ENCODE assay signal across 8 cellular contexts in genomic region chr15:66369773-66370651, GRCh38. TPM values are rescaled to one million over a fixed set of nuclear protein-coding genes. Genes with fewer than 3 reads are reported as not detected.
DNase-seq lines count a peak whose midpoint lies in the region; ATAC-seq and TF ChIP-seq lines count a peak whose summit lies in the region.

No MANE protein-coding gene starts in this region.

- no peaks in the 10 kb centered on the region for H3K27me3 Mint-ChIP-seq in T-helper 17 cell
- no peaks in the 10 kb centered on the region for H3K27me3 Mint-ChIP-seq in neural crest cell (ENCODE audit: low read depth)

- H3K9me3 ChIP-seq in HEK293 (ENCODE audit: control insufficient read depth, insufficient read depth, low read depth, low read length) (no peaks in the 10 kb centered on the region), T-helper 17 cell (ENCODE audit: control insufficient read depth, low read length, poor library complexity, severe bottlenecking) (no peaks in the 10 kb centered on the region)

- peak overlapping the region; percentile 32; the same call in 1 of the 2 replicates for H3K27ac ChIP-seq in HEK293 (ENCODE audit: extremely low read depth, low read depth, low read length)

- H3K36me3 ChIP-seq in HEK293 (ENCODE audit: control insufficient read depth in 2 of 2, insufficient read depth in 1 of 2, low read length in 2 of 2): no peaks in the 10 kb centered on the region

- H3K36me3 Mint-ChIP-seq in T-helper 17 cell (ENCODE audit: low read depth): no peaks in the 10 kb centered on the region
- H3K36me3 Mint-ChIP-seq in neural crest cell (ENCODE audit: low read depth): no peaks in the 10 kb centered on the region

- peaks cover 9% of the 10 kb centered on the region for H3K4me1 Mint-ChIP-seq in T-helper 17 cell
- peaks cover 8% of the 10 kb centered on the region for H3K4me1 Mint-ChIP-seq in neural crest cell

- peaks cover 2% of the 10 kb centered on the region for H3K9me3 Mint-ChIP-seq in neural crest cell

- peak overlapping the region; percentile 92 for H3K27ac Mint-ChIP-seq in T-helper 17 cell
- peak overlapping the region; percentile 94 for H3K27ac Mint-ChIP-seq in neural crest cell (ENCODE audit: unreplicated experiment)

- CTCF ChIA-PET in HEK293 (lab: Yijun Ruan, JAX): interaction anchor here (1.0 to 1.9 kb wide), 2 partner anchors 18 to 128 kb away, joined by 3 to 8 read pairs; partner anchors contain the start of gene SNAPC5

- H3K4me3 Mint-ChIP-seq in T-helper 17 cell: peak overlapping the region; percentile 79
- no peak overlapping the region for H3K4me3 Mint-ChIP-seq in neural crest cell

- POLR2A ChIA-PET in HEK293 (lab: Yijun Ruan, JAX): interaction anchor here (0.6 to 1.3 kb wide), 3 partner anchors 16 to 493 kb away, joined by 3 to 5 read pairs (median 4); partner anchors contain the start of gene MAP2K1

- no peak overlapping the region for H3K4me3 ChIP-seq in HEK293 (ENCODE audit: low read depth, low read length)
- peak overlapping the region; percentile 33 for H3K4me3 ChIP-seq in epithelial cell of proximal tubule (ENCODE audit: low read depth, low read length)

- DNase-seq in CD1c-positive myeloid dendritic cell (ENCODE audit: extremely low spot score) (peak; percentile 34), T-helper 17 cell (no peak), epithelial cell of proximal tubule (ENCODE audit: low read depth) (no peak), neural crest cell (ENCODE audit: low read depth, low spot score) (no peak), anterior cingulate cortex (lab: John Stamatoyannopoulos, UW) (no peak), hippocampal formation (lab: John Stamatoyannopoulos, UW) (no peak), NCI-H774 (lab: John Stamatoyannopoulos, UW) (no peak)

- TF ChIP-seq CTCF in HEK293 (tag by site-specific recombination; IDR thresholded peaks at IDR 0.05): no peak
- no peak for TF ChIP-seq CTCF in epithelial cell of proximal tubule (conservative IDR thresholded peaks at IDR 0.05; ENCODE audit: low read depth, low read length)
- TF ChIP-seq CTCF in neural crest cell (conservative IDR thresholded peaks at IDR 0.05): no peak

- ATAC-seq in T-helper 17 cell: peak; percentile 71

- peaks cover 10% of the 10 kb centered on the region; the same call in 1 of the 2 replicates for H3K4me1 ChIP-seq in HEK293 (ENCODE audit: control insufficient read depth, insufficient read depth, low read length)

TF ChIP-seq in HEK293, 187 proteins besides CTCF, POLR2A, EP300 and RAD21 (continues in another document):
- peak; percentile 59 for TF ChIP-seq IKZF3 (tag by site-specific recombination; IDR thresholded peaks at IDR 0.05)
- no peak for TF ChIP-seq GLIS1 (tag by site-specific recombination; IDR thresholded peaks at IDR 0.05)
- no peak for TF ChIP-seq ZNF10 (tag by site-specific recombination; IDR thresholded peaks at IDR 0.05)
- TF ChIP-seq ZNF837 (tag by site-specific recombination; IDR thresholded peaks at IDR 0.05): no peak
- no peak for TF ChIP-seq ZNF488 (tag by site-specific recombination; IDR thresholded peaks at IDR 0.05)
- no peak for TF ChIP-seq ZBTB6 (tag by site-specific recombination; IDR thresholded peaks at IDR 0.05)
- TF ChIP-seq ZNF843 (tag by site-specific recombination; IDR thresholded peaks at IDR 0.05): no peak
- no peak for TF ChIP-seq ZNF521 (tag by site-specific recombination; IDR thresholded peaks at IDR 0.05)
- TF ChIP-seq ZNF692 (tag by site-specific recombination; IDR thresholded peaks at IDR 0.05): peak; percentile 45; the same call in 1 of the 2 replicates
- TF ChIP-seq SP3 (tag by site-specific recombination; IDR thresholded peaks at IDR 0.05): 0 out of 2 replicates have a peak, but pooled peaks have one; percentile 9
- TF ChIP-seq ZSCAN4 (tag by site-specific recombination; IDR thresholded peaks at IDR 0.05): no peak
- no peak for TF ChIP-seq OVOL3 (tag by site-specific recombination; IDR thresholded peaks at IDR 0.05)
- peak; percentile 90 for TF ChIP-seq PRDM10 (tag by site-specific recombination; IDR thresholded peaks at IDR 0.05)
- TF ChIP-seq ZNF341 (tag by site-specific recombination; IDR thresholded peaks at IDR 0.05; ENCODE audit: low read depth): no peak
- TF ChIP-seq ZNF26 (tag by site-specific recombination; IDR thresholded peaks at IDR 0.05): no peak
- TF ChIP-seq SCRT1 (tag by site-specific recombination; IDR thresholded peaks at IDR 0.05; ENCODE audit: borderline replicate concordance): no peak

RNA-seq across cellular contexts. Expression of gene TIPIN, which starts 13.5 kb away (rescaled TPM):
- total RNA-seq in T-helper 17 cell (1 to 10 TPM; 2.9 to 4.2 TPM), epithelial cell of proximal tubule (6.8 and 16.8 TPM in 2 replicates), neural crest cell (23.4 and 23.7 TPM in 2 replicates)

RNA-seq across cellular contexts. Expression of gene MAP2K1, which starts 16.7 kb away (rescaled TPM):
- total RNA-seq in T-helper 17 cell: 10 to 100 TPM; 39.2 to 57.3 TPM
- total RNA-seq in epithelial cell of proximal tubule: 66.7 and 84.3 TPM in 2 replicates
- total RNA-seq in neural crest cell: 43.3 and 43.4 TPM in 2 replicates
